In genomic region chr6:168330403-168330802, GRCh38 we compare ENCODE assay signal across 39 cellular contexts. TPM values are rescaled to one million over a fixed set of nuclear protein-coding genes. Genes with fewer than 3 reads are reported as not detected.
"Had no signal": no experiment of that assay in that cellular context is flagged by ENCODE, and none has a peak within 500 bp of the region (broad histone marks: within the 10 kb centered on the region; RNA-seq: fewer than 3 reads in every experiment).

No MANE protein-coding gene starts in this region.

- H3K9ac ChIP-seq: KMS-11 had no signal

- H3K27ac ChIP-seq: KMS-11 had no signal

- H3K36me3 ChIP-seq: MG63 had no signal

- H3K27me3 ChIP-seq: MG63 had no signal

- H3K4me2 ChIP-seq: KMS-11 had no signal

- DNase-seq: Karpas-422, Kasumi-1, MG63, MM.1S, MV-4-11, NCI-H1048, NCI-H1092, NCI-H1092 treated with DMSO at 0.1 percent for 48 hours, NCI-H1105, NCI-H1105 treated with DMSO at 0.1 percent for 48 hours, NCI-H1417, NCI-H1417 treated with DMSO at 0.1 percent for 48 hours, NCI-H1436, NCI-H1436 treated with DMSO at 0.1 percent for 48 hours, NCI-H146, NCI-H1694, NCI-H1694 treated with DMSO at 0.1 percent for 48 hours, NCI-H187, NCI-H187 treated with DMSO at 0.1 percent for 48 hours, NCI-H1930, NCI-H2029, NCI-H2029 treated with DMSO at 0.1 percent for 48 hours, NCI-H2081, NCI-H2081 treated with DMSO at 0.1 percent for 48 hours, NCI-H2107, NCI-H2171, NCI-H2171 treated with DMSO at 0.1 percent for 48 hours, NCI-H2227 treated with DMSO at 0.1 percent for 48 hours, NCI-H226, NCI-H345, NCI-H446, NCI-H446 treated with DMSO at 0.1 percent for 48 hours, NCI-H510A, NCI-H510A treated with DMSO at 0.1 percent for 48 hours had no signal

- H3K4me3 ChIP-seq: MG63 had no signal

- H3K9me3 ChIP-seq: MG63 had no signal

RNA-seq across cellular contexts. Expression of gene DACT2, which starts 10.8 kb away (rescaled TPM):
- total RNA-seq: LHCN-M2, M059J, MCF 10A, NCI-H460 had no signal
